In the genomic region with DNA sequence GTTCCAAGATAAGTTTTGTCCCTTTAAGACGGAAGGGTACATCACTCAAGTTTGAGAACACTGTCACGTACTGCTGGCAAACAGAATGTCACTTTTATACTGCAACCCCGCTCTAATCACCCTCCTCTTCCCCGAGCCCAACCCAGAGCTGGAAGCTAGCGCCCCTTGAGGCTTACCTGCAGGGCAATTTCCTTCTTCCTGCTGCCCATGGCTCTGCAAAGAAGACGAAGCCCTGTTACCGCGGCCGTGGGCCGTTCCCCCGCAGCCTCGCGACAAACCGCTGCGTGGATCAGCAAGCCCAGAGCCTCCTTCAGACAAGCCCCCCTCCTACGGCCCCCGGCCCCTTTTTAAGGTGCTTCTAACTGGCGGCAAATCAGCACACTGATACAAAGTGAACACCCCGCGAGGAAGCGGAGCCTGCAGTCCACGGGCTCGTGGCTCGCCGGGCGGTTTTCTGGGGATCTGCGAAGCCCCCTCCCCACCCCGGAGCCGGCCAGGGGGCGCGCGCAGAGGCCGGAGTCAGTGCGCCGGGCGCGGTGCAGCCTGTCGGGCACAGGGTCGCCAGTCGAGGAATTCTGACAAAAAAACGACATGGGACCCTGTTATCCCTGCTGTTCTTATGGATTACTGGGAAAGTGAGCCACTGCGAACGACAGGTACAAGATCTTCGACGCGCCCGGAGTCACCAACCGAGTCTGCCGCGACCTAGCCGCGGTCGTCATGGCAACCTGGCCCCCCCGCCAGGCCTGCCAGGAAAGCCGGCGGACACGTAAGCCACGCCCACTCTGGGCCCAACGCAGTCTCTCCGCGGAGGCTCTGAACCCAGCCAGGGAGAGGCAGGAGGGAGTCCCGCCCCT, we compare ENCODE assay signal across 8 cellular contexts. TPM values are rescaled to one million over a fixed set of nuclear protein-coding genes. Genes with fewer than 3 reads are reported as not detected.
DNase-seq lines count a peak whose midpoint lies in the region; ATAC-seq, FAIRE-seq and TF ChIP-seq lines count a peak whose summit lies in the region.

A gene with protein sequence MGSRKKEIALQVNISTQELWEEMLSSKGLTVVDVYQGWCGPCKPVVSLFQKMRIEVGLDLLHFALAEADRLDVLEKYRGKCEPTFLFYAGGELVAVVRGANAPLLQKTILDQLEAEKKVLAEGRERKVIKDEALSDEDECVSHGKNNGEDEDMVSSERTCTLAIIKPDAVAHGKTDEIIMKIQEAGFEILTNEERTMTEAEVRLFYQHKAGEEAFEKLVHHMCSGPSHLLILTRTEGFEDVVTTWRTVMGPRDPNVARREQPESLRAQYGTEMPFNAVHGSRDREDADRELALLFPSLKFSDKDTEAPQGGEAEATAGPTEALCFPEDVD (minus strand): TSS at position 725 of the 857 bp plus-strand sequence. CDS start 516 bp downstream, at position 209.

- DNase-seq in A673 (ENCODE audit: low spot score) (peak; percentile 85), NCI-H345 (lab: John Stamatoyannopoulos, UW) (peak; percentile 92), cerebellum (ENCODE audit: low spot score) (peak; percentile 97), keratinocyte (ENCODE audit: low read depth, low spot score) (peak; percentile 35)
- DNase-seq in activated CD4-positive, CD25-positive, alpha-beta regulatory T cell treated with anti-CD3 and anti-CD28 coated beads, Interleukin-2, amount 50 U/mL, for 72 hours: peak; percentile 70
- DNase-seq in stimulated activated CD4-positive, alpha-beta T cell treated with anti-CD3 and anti-CD28 coated beads, Interleukin-12 subunit alpha, Interleukin-12 subunit beta, amount 100 ng/mL, for 48 hours (ENCODE audit: low read depth in 2 of 3, low spot score in 1 of 3): peak; percentile 74 to 82 (median 78)

- POLR2A ChIA-PET in A673 (lab: Charles Lee; ENCODE audit: low non-redundant PET): no interaction called here

- no peaks in the 10 kb centered on the region for H3K79me2 ChIP-seq in keratinocyte (ENCODE audit: control insufficient read depth, insufficient read depth, low read length)

- BruUV-seq in A673 (replicated peaks; lab: Mats Ljungman, UMichigan): no TSS peak

- H3K4me3 ChIP-seq in A673 (ENCODE audit: low read depth, low read length, poor library complexity, severe bottlenecking) (peak within 1 kb of the TSS; percentile 61), keratinocyte (ENCODE audit: control insufficient read depth in 2 of 3, extremely low read depth in 1 of 3, insufficient read depth in 2 of 3, low read depth in 1 of 3, low read length in 3 of 3) (peak within 1 kb of the TSS; percentile 35 to 68 (median 67))

- H3K27ac ChIP-seq in A673 (ENCODE audit: low read depth, low read length, poor library complexity, severe bottlenecking) (no peak within 1 kb of the TSS), keratinocyte (ENCODE audit: control insufficient read depth, insufficient read depth, low read length) (no peak within 1 kb of the TSS)

- FAIRE-seq in keratinocyte (lab: Jason Lieb, UNC): no peak

- peak; percentile 74 for TF ChIP-seq CTCF in A673 (conservative IDR thresholded peaks at IDR 0.05; ENCODE audit: low read depth, low read length)
- peak; percentile 61 to 75 (median 68) for TF ChIP-seq CTCF in keratinocyte (optimal IDR thresholded peaks at IDR 0.05 in 1 of 3, IDR thresholded peaks at IDR 0.05 in 1 of 3, conservative IDR thresholded peaks at IDR 0.05 in 1 of 3; ENCODE audit: extremely low read depth in 1 of 3, insufficient read depth in 2 of 3, low read length in 3 of 3)

- H3K27me3 ChIP-seq in A673 (replicated peaks; ENCODE audit: insufficient read depth, low read depth, low read length, poor library complexity): peaks cover 4% of the 10 kb centered on the region
- H3K27me3 ChIP-seq in keratinocyte (ENCODE audit: control insufficient read depth, extremely low read depth, insufficient read depth, low read length): no peaks in the 10 kb centered on the region

- intact Hi-C loops in A673 (cut with micrococcal nuclease; ENCODE audit: unreplicated experiment): no loop called here

- dilution Hi-C loops in keratinocyte (cut with MboI; ENCODE audit: extremely low pct_ligation_motif_present, low sequenced_read_pairs): no loop called here

- CTCF ChIA-PET in A673 (lab: Charles Lee): no interaction called here

- ATAC-seq in GM18870 (IDR thresholded peaks at IDR 0.05; ENCODE audit: unreplicated experiment): peak; percentile 46
- ATAC-seq in HG03159 (IDR thresholded peaks at IDR 0.05; ENCODE audit: unreplicated experiment): peak; percentile 81

- peaks cover 6% of the 10 kb centered on the region for H3K4me1 ChIP-seq in A673 (ENCODE audit: insufficient read depth, low read length, poor library complexity, severe bottlenecking)
- peaks cover 42% of the 10 kb centered on the region for H3K4me1 ChIP-seq in keratinocyte (ENCODE audit: control insufficient read depth, extremely low read depth, insufficient read depth, low read length)

- peak within 1 kb of the TSS; percentile 75 for H2AFZ ChIP-seq in keratinocyte (ENCODE audit: control insufficient read depth, low read length)

- no peaks in the 10 kb centered on the region for H4K20me1 ChIP-seq in keratinocyte (ENCODE audit: control insufficient read depth, extremely low read depth, insufficient read depth, low read length)

- H3K9me3 ChIP-seq in A673 (ENCODE audit: low read depth, low read length, poor library complexity, severe bottlenecking) (no peaks in the 10 kb centered on the region), keratinocyte (ENCODE audit: control insufficient read depth, low read depth, low read length) (no peaks in the 10 kb centered on the region)

- H3K36me3 ChIP-seq in A673 (ENCODE audit: insufficient read depth, low read length, poor library complexity, severe bottlenecking) (no peaks in the 10 kb centered on the region), keratinocyte (ENCODE audit: control insufficient read depth in 2 of 2, extremely low read depth in 1 of 2, insufficient read depth in 2 of 2, low read length in 2 of 2) (no peaks in the 10 kb centered on the region)

- peak within 1 kb of the TSS; percentile 55 for H3K9ac ChIP-seq in keratinocyte (ENCODE audit: control insufficient read depth, extremely low read depth, insufficient read depth, low read length)

- peak within 1 kb of the TSS; percentile 84 for H3K4me2 ChIP-seq in keratinocyte (ENCODE audit: control insufficient read depth, extremely low read depth, insufficient read depth, low read depth, low read length)

- no peaks in the 10 kb centered on the region for H3K9me1 ChIP-seq in keratinocyte (ENCODE audit: control insufficient read depth, extremely low read depth, insufficient read depth, low read length)

RNA-seq across cellular contexts. Expression of the gene that starts here (rescaled TPM):
- total RNA-seq in A673 (2021): not detected in 2 replicates
- total RNA-seq in cerebellum: 6.4 TPM
- 0.05 TPM in 1 of 3 replicates, not detected in the others for polyA plus RNA-seq in keratinocyte
- polyA plus RNA-seq in keratinocyte (2011; ENCODE audit: low read depth): not detected
- polyA plus RNA-seq in keratinocyte (2011; cell fraction: cytosol; rRNA removed): 0.14 TPM in 1 of 2 replicates, not detected in the other
- 0.85 TPM in 1 of 2 replicates, not detected in the other for polyA plus RNA-seq in keratinocyte (2011; cell fraction: nucleus; rRNA removed)
- polyA plus RNA-seq in keratinocyte (2012; ENCODE audit: low replicate concordance): 0.15 and 0.65 TPM in 2 replicates
- not detected in 3 replicates for polyA minus RNA-seq in keratinocyte
- polyA minus RNA-seq in keratinocyte (2011; cell fraction: cytosol; rRNA and poly(A)+ RNA removed): not detected
- polyA minus RNA-seq in keratinocyte (2011; cell fraction: nucleus; rRNA and poly(A)+ RNA removed): 1.2 and 2.5 TPM in 2 replicates

Comparison
In these comparisons a context has a peak if more than half of its experiments do, and no peak if none do; other contexts are left out.
1. Peak in DNase-seq and H3K4me3 ChIP-seq in A673; RNA of the gene not detected or under 1 TPM.
2. DNase-seq: peak in every context shown above with its lines; median percentile 97 in cerebellum; 92 in NCI-H345; 85 in A673; 78 in stimulated activated CD4-positive, alpha-beta T cell treated with anti-CD3 and anti-CD28 coated beads, Interleukin-12 subunit alpha, Interleukin-12 subunit beta, amount 100 ng/mL, for 48 hours; 70 in activated CD4-positive, CD25-positive, alpha-beta regulatory T cell treated with anti-CD3 and anti-CD28 coated beads, Interleukin-2, amount 50 U/mL, for 72 hours; 35 in keratinocyte.